In genomic region chr20:38704136-38704535, GRCh38 we compare ENCODE assay signal across 42 cellular contexts. TPM values are rescaled to one million over a fixed set of nuclear protein-coding genes. Genes with fewer than 3 reads are reported as not detected.
"Had no signal": no experiment of that assay in that cellular context is flagged by ENCODE, and none has a peak within 500 bp of the region (broad histone marks: within the 10 kb centered on the region; RNA-seq: fewer than 3 reads in every experiment).

No MANE protein-coding gene starts in this region.

- H3K36me3 ChIP-seq: adrenal gland, ascending aorta, brain microvascular endothelial cell, breast epithelium, cardiac muscle cell had no signal

- H3K27me3 ChIP-seq: adrenal gland, ascending aorta, body of pancreas had no signal

- H3K4me3 Mint-ChIP-seq: activated naive CD4-positive, alpha-beta T cell treated with anti-CD3 and anti-CD28 coated beads for 36 hours; activated naive CD4-positive, alpha-beta T cell treated with anti-CD3 and anti-CD28 coated beads, Interleukin-2, amount 10 ng/mL, durations not matched to agents 7 days and 5 days; activated naive CD4-positive, alpha-beta T cell treated with anti-CD3 and anti-CD28 coated beads, Interleukin-2, amount 50 U/mL, for 24 hours; activated naive CD8-positive, alpha-beta T cell; activated naive CD8-positive, alpha-beta T cell treated with anti-CD3 and anti-CD28 coated beads for 36 hours; activated naive CD8-positive, alpha-beta T cell treated with anti-CD3 and anti-CD28 coated beads, Interleukin-2, amount 10 ng/mL, durations not matched to agents 7 days and 5 days; activated naive CD8-positive, alpha-beta T cell treated with anti-CD3 and anti-CD28 coated beads, Interleukin-2, amount 50 U/mL, for 24 hours; activated T-cell treated with anti-CD3 and anti-CD28 coated beads, Interleukin-2, amount 50 U/mL, for 24 hours; activated T-cell treated with anti-CD3 and anti-CD28 coated beads, Interleukin-2, amount 50 U/mL, for 4 hours; activated T-cell treated with anti-CD3 and anti-CD28 coated beads, Interleukin-2, amount 50 U/mL, for 72 hours; activated T-helper 1 cell treated with anti-CD3 and anti-CD28 coated beads, Interleukin-12 subunit alpha, Interleukin-12 subunit beta, Interleukin-2, Interleukin-4 antibody, amounts not matched to agents 30 ng/mL and 10 ng/mL and 1 ng/mL, durations not matched to agents 14 hours and 24 hours and 36 hours; activated T-helper 17 cell treated with anti-CD3 and anti-CD28 coated beads, Interleukin-2, amount 50 U/mL, for 72 hours; brain; central memory CD8-positive, alpha-beta T cell had no signal

- ATAC-seq: activated naive CD4-positive, alpha-beta T cell treated with anti-CD3 and anti-CD28 coated beads, Interleukin-2, amount 50 U/mL, for 72 hours; activated naive CD8-positive, alpha-beta T cell treated with anti-CD3 and anti-CD28 coated beads, Interleukin-2, amount 50 U/mL, for 24 hours; activated T-cell treated with anti-CD3 and anti-CD28 coated beads, Interleukin-2, amount 50 U/mL, for 4 hours; activated T-cell treated with anti-CD3 and anti-CD28 coated beads, Interleukin-2, amount 50 U/mL, for 72 hours; activated T-helper 17 cell treated with anti-CD3 and anti-CD28 coated beads, Interleukin-2, amount 50 U/mL, for 72 hours; body of pancreas had no signal

- H3K4me1 ChIP-seq: adrenal gland, ascending aorta, body of pancreas, breast epithelium had no signal

- FAIRE-seq: astrocyte had no signal

- H3K4me1 Mint-ChIP-seq: activated naive CD4-positive, alpha-beta T cell treated with anti-CD3 and anti-CD28 coated beads, Interleukin-2, amount 10 ng/mL, durations not matched to agents 7 days and 5 days; activated naive CD4-positive, alpha-beta T cell treated with anti-CD3 and anti-CD28 coated beads, Interleukin-2, amount 50 U/mL, for 24 hours; activated naive CD8-positive, alpha-beta T cell treated with anti-CD3 and anti-CD28 coated beads for 36 hours; activated naive CD8-positive, alpha-beta T cell treated with anti-CD3 and anti-CD28 coated beads, Interleukin-2, amount 10 ng/mL, durations not matched to agents 7 days and 5 days; activated naive CD8-positive, alpha-beta T cell treated with anti-CD3 and anti-CD28 coated beads, Interleukin-2, amount 50 U/mL, for 24 hours; activated T-helper 17 cell treated with anti-CD3 and anti-CD28 coated beads, Interleukin-2, amount 50 U/mL, for 72 hours; central memory CD8-positive, alpha-beta T cell had no signal

- H3K4me3 ChIP-seq: adrenal gland, ascending aorta, body of pancreas, breast epithelium, cardiac muscle cell had no signal

- H3K9me3 ChIP-seq: adrenal gland, ascending aorta, body of pancreas, breast epithelium had no signal

- H3K36me3 Mint-ChIP-seq: activated naive CD4-positive, alpha-beta T cell treated with anti-CD3 and anti-CD28 coated beads, Interleukin-2, amount 10 ng/mL, durations not matched to agents 7 days and 5 days; activated naive CD4-positive, alpha-beta T cell treated with anti-CD3 and anti-CD28 coated beads, Interleukin-2, amount 50 U/mL, for 24 hours; activated naive CD4-positive, alpha-beta T cell treated with anti-CD3 and anti-CD28 coated beads, Interleukin-2, amount 50 U/mL, for 72 hours; activated naive CD8-positive, alpha-beta T cell; activated naive CD8-positive, alpha-beta T cell treated with anti-CD3 and anti-CD28 coated beads for 36 hours; activated naive CD8-positive, alpha-beta T cell treated with anti-CD3 and anti-CD28 coated beads, Interleukin-2, amount 10 ng/mL, durations not matched to agents 7 days and 5 days had no signal

- DNase-seq: activated effector memory CD4-positive, alpha-beta T cell treated with anti-CD3 and anti-CD28 coated beads, Interleukin-2, amount 50 U/mL, for 16 hours; activated effector memory CD4-positive, alpha-beta T cell treated with Interleukin-2 at 50 U/mL for 16 hours; activated gamma-delta T cell; activated gamma-delta T cell treated with Interleukin-2 at 50 U/mL for 16 hours; activated naive CD4-positive, alpha-beta T cell; activated naive CD4-positive, alpha-beta T cell treated with anti-CD3 and anti-CD28 coated beads for 36 hours; activated naive CD4-positive, alpha-beta T cell treated with anti-CD3 and anti-CD28 coated beads, Interleukin-2, amount 10 ng/mL, durations not matched to agents 7 days and 5 days; activated naive CD4-positive, alpha-beta T cell treated with anti-CD3 and anti-CD28 coated beads, Interleukin-2, amount 50 U/mL, for 16 hours; activated naive CD4-positive, alpha-beta T cell treated with Interleukin-2 at 50 U/mL for 16 hours; activated naive CD8-positive, alpha-beta T cell treated with anti-CD3 and anti-CD28 coated beads for 36 hours; activated naive CD8-positive, alpha-beta T cell treated with anti-CD3 and anti-CD28 coated beads, Interleukin-2, amount 10 ng/mL, durations not matched to agents 7 days and 5 days; activated naive CD8-positive, alpha-beta T cell treated with anti-CD3 and anti-CD28 coated beads, Interleukin-2, amount 50 U/mL, for 24 hours; activated T-cell treated with anti-CD3 and anti-CD28 coated beads, Interleukin-2, amount 50 U/mL, for 1 hour; activated T-cell treated with anti-CD3 and anti-CD28 coated beads, Interleukin-2, amount 50 U/mL, for 24 hours; activated T-cell treated with anti-CD3 and anti-CD28 coated beads, Interleukin-2, amount 50 U/mL, for 4 hours; activated T-cell treated with anti-CD3 and anti-CD28 coated beads, Interleukin-2, amount 50 U/mL, for 48 hours; activated T-cell treated with anti-CD3 and anti-CD28 coated beads, Interleukin-2, amount 50 U/mL, for 72 hours; adrenal gland; amniotic stem cell; amygdala; anterior cingulate cortex; aorta; body of pancreas; brain microvascular endothelial cell; caudate nucleus; central memory CD4-positive, alpha-beta T cell; cerebellar nuclear complex had no signal

- H3K27ac ChIP-seq: adrenal gland, ascending aorta, body of pancreas, brain microvascular endothelial cell, breast epithelium, cardiac muscle cell had no signal

- H3K9me3 Mint-ChIP-seq: activated naive CD4-positive, alpha-beta T cell treated with anti-CD3 and anti-CD28 coated beads for 36 hours; activated naive CD4-positive, alpha-beta T cell treated with anti-CD3 and anti-CD28 coated beads, Interleukin-2, amount 10 ng/mL, durations not matched to agents 7 days and 5 days; activated naive CD4-positive, alpha-beta T cell treated with anti-CD3 and anti-CD28 coated beads, Interleukin-2, amount 50 U/mL, for 24 hours; activated naive CD4-positive, alpha-beta T cell treated with anti-CD3 and anti-CD28 coated beads, Interleukin-2, amount 50 U/mL, for 72 hours; activated naive CD8-positive, alpha-beta T cell treated with anti-CD3 and anti-CD28 coated beads for 36 hours; activated naive CD8-positive, alpha-beta T cell treated with anti-CD3 and anti-CD28 coated beads, Interleukin-2, amount 10 ng/mL, durations not matched to agents 7 days and 5 days; activated naive CD8-positive, alpha-beta T cell treated with anti-CD3 and anti-CD28 coated beads, Interleukin-2, amount 50 U/mL, for 24 hours; activated T-cell treated with anti-CD3 and anti-CD28 coated beads, Interleukin-2, amount 50 U/mL, for 24 hours; activated T-cell treated with anti-CD3 and anti-CD28 coated beads, Interleukin-2, amount 50 U/mL, for 4 hours; activated T-cell treated with anti-CD3 and anti-CD28 coated beads, Interleukin-2, amount 50 U/mL, for 72 hours; activated T-helper 1 cell treated with anti-CD3 and anti-CD28 coated beads, Interleukin-12 subunit alpha, Interleukin-12 subunit beta, Interleukin-2, Interleukin-4 antibody, amounts not matched to agents 30 ng/mL and 10 ng/mL and 1 ng/mL, durations not matched to agents 14 hours and 24 hours and 36 hours; activated T-helper 17 cell treated with anti-CD3 and anti-CD28 coated beads, Interleukin-2, amount 50 U/mL, for 72 hours; activated T-helper 2 cell treated with anti-CD3 and anti-CD28 coated beads, Interferon-gamma antibody, Interleukin-2, Interleukin-4, amounts not matched to agents 10 μg/mL and 5 μg/mL and 100 μg/mL, durations not matched to agents 14 hours and 24 hours and 36 hours; central memory CD8-positive, alpha-beta T cell had no signal

- H3K27ac Mint-ChIP-seq: activated naive CD4-positive, alpha-beta T cell treated with anti-CD3 and anti-CD28 coated beads for 36 hours; activated naive CD4-positive, alpha-beta T cell treated with anti-CD3 and anti-CD28 coated beads, Interleukin-2, amount 10 ng/mL, durations not matched to agents 7 days and 5 days; activated naive CD4-positive, alpha-beta T cell treated with anti-CD3 and anti-CD28 coated beads, Interleukin-2, amount 50 U/mL, for 24 hours; activated naive CD4-positive, alpha-beta T cell treated with anti-CD3 and anti-CD28 coated beads, Interleukin-2, amount 50 U/mL, for 72 hours; activated naive CD8-positive, alpha-beta T cell; activated naive CD8-positive, alpha-beta T cell treated with anti-CD3 and anti-CD28 coated beads for 36 hours; activated naive CD8-positive, alpha-beta T cell treated with anti-CD3 and anti-CD28 coated beads, Interleukin-2, amount 10 ng/mL, durations not matched to agents 7 days and 5 days; activated naive CD8-positive, alpha-beta T cell treated with anti-CD3 and anti-CD28 coated beads, Interleukin-2, amount 50 U/mL, for 24 hours; activated T-cell treated with anti-CD3 and anti-CD28 coated beads, Interleukin-2, amount 50 U/mL, for 24 hours; activated T-cell treated with anti-CD3 and anti-CD28 coated beads, Interleukin-2, amount 50 U/mL, for 72 hours; activated T-helper 1 cell treated with anti-CD3 and anti-CD28 coated beads, Interleukin-12 subunit alpha, Interleukin-12 subunit beta, Interleukin-2, Interleukin-4 antibody, amounts not matched to agents 30 ng/mL and 10 ng/mL and 1 ng/mL, durations not matched to agents 14 hours and 24 hours and 36 hours; activated T-helper 17 cell treated with anti-CD3 and anti-CD28 coated beads, Interleukin-2, amount 50 U/mL, for 72 hours; activated T-helper 2 cell treated with anti-CD3 and anti-CD28 coated beads, Interferon-gamma antibody, Interleukin-2, Interleukin-4, amounts not matched to agents 10 μg/mL and 5 μg/mL and 100 μg/mL, durations not matched to agents 14 hours and 24 hours and 36 hours; brain had no signal

RNA-seq across cellular contexts. Expression of gene SLC32A1, which starts 20.1 kb away (rescaled TPM):
- total RNA-seq: activated naive CD4-positive, alpha-beta T cell treated with anti-CD3 and anti-CD28 coated beads for 36 hours; activated naive CD4-positive, alpha-beta T cell treated with anti-CD3 and anti-CD28 coated beads, Interleukin-2, amount 50 U/mL, for 72 hours; activated naive CD8-positive, alpha-beta T cell treated with anti-CD3 and anti-CD28 coated beads for 36 hours; activated naive CD8-positive, alpha-beta T cell treated with anti-CD3 and anti-CD28 coated beads, Interleukin-2, amount 10 ng/mL, durations not matched to agents 7 days and 5 days; activated T-cell treated with anti-CD3 and anti-CD28 coated beads, Interleukin-2, amount 50 U/mL, for 4 hours; activated T-helper 1 cell treated with anti-CD3 and anti-CD28 coated beads, Interleukin-12 subunit alpha, Interleukin-12 subunit beta, Interleukin-2, Interleukin-4 antibody, amounts not matched to agents 30 ng/mL and 10 ng/mL and 1 ng/mL, durations not matched to agents 14 hours and 24 hours and 36 hours; activated T-helper 2 cell treated with anti-CD3 and anti-CD28 coated beads, Interferon-gamma antibody, Interleukin-2, Interleukin-4, amounts not matched to agents 10 μg/mL and 5 μg/mL and 100 μg/mL, durations not matched to agents 14 hours and 24 hours and 36 hours; adrenal gland; aorta; ascending aorta; astrocyte; body of pancreas; breast epithelium; cardiac muscle cell; cardiac septum; chondrocyte had no signal
- polyA plus RNA-seq: adipose tissue, aorta, cardiac muscle cell had no signal
